31 cellular contexts compared by ENCODE assay signal in genomic region chr13:57653229-57653994, GRCh38. TPM values are rescaled to one million over a fixed set of nuclear protein-coding genes. Genes with fewer than 3 reads are reported as not detected.
"Had no signal": no experiment of that assay in that cellular context is flagged by ENCODE, and none has a peak within 500 bp of the region (broad histone marks: within the 10 kb centered on the region; RNA-seq: fewer than 3 reads in every experiment).

No MANE protein-coding gene starts in this region.

- H3K4me3 ChIP-seq: K562, Peyer's patch had no signal

- H3K4me1 ChIP-seq: Peyer's patch had no signal

- FAIRE-seq: bronchial epithelial cell, K562, TTC549 had no signal

- DNase-seq: activated CD4-positive, alpha-beta T cell treated with anti-CD3 and anti-CD28 coated beads for 36 hours; activated CD4-positive, alpha-beta T cell treated with anti-CD3 and anti-CD28 coated beads, Interleukin-2, amount 10 ng/mL, durations not matched to agents 7 days and 5 days; activated CD4-positive, alpha-beta T cell treated with anti-CD3 and anti-CD28 coated beads, Interleukin-2, amount 50 U/mL, for 48 hours; activated CD8-positive, alpha-beta memory T cell treated with anti-CD3 and anti-CD28 coated beads, Interleukin-2, amount 10 ng/mL, durations not matched to agents 7 days and 5 days; activated CD8-positive, alpha-beta memory T cell treated with anti-CD3 and anti-CD28 coated beads, Interleukin-2, amount 50 U/mL, for 48 hours; activated effector memory CD4-positive, alpha-beta T cell treated with Interleukin-2 at 50 U/mL for 16 hours; activated naive CD4-positive, alpha-beta T cell treated with anti-CD3 and anti-CD28 coated beads, Interleukin-2, amount 10 ng/mL, durations not matched to agents 7 days and 5 days; activated naive CD8-positive, alpha-beta T cell treated with anti-CD3 and anti-CD28 coated beads, Interleukin-2, amount 50 U/mL, for 24 hours; activated T-cell treated with anti-CD3 and anti-CD28 coated beads, Interleukin-2, amount 50 U/mL, for 48 hours; anterior cingulate cortex; caudate nucleus; NCI-H1092 treated with DMSO at 0.1 percent for 48 hours; NCI-H1417 treated with DMSO at 0.1 percent for 48 hours; NCI-H187 treated with DMSO at 0.1 percent for 48 hours; NCI-H2081; NCI-H345; NCI-H524 treated with DMSO at 0.1 percent for 48 hours; PC-3; Peyer's patch; SIG-M5; T1000 had no signal

- ATAC-seq: activated CD4-positive, alpha-beta T cell treated with anti-CD3 and anti-CD28 coated beads for 36 hours; activated CD4-positive, CD25-positive, alpha-beta regulatory T cell treated with anti-CD3 and anti-CD28 coated beads, Interleukin-2, amount 50 U/mL, for 24 hours; activated CD8-positive, alpha-beta memory T cell treated with anti-CD3 and anti-CD28 coated beads, Interleukin-2, amount 10 ng/mL, durations not matched to agents 7 days and 5 days; activated naive CD8-positive, alpha-beta T cell treated with anti-CD3 and anti-CD28 coated beads, Interleukin-2, amount 50 U/mL, for 24 hours; K562; PC-3; Right ventricle myocardium inferior; SK-N-SH treated with all-trans-retinoic acid at 6 μM for 48 hours; WTC11 had no signal

- H3K27ac ChIP-seq: Peyer's patch, RWPE1 had no signal

- H3K9me3 ChIP-seq: Peyer's patch had no signal

- H3K36me3 ChIP-seq: Peyer's patch had no signal

- H3K27me3 ChIP-seq: Peyer's patch had no signal

RNA-seq across cellular contexts. Expression of gene PCDH17, which starts 21.9 kb away (rescaled TPM):
- total RNA-seq: activated CD4-positive, alpha-beta T cell treated with anti-CD3 and anti-CD28 coated beads for 36 hours; activated CD4-positive, alpha-beta T cell treated with anti-CD3 and anti-CD28 coated beads, Interleukin-2, amount 10 ng/mL, durations not matched to agents 7 days and 5 days; activated CD8-positive, alpha-beta memory T cell treated with anti-CD3 and anti-CD28 coated beads, Interleukin-2, amount 10 ng/mL, durations not matched to agents 7 days and 5 days; K562; T-helper 1 cell treated with Interleukin-12 subunit alpha and Interleukin-12 subunit beta and Interleukin-4 antibody, amounts not matched to agents 30 ng/mL and 1 ng/mL, for 36 hours; T-helper 2 cell treated with Interferon-gamma antibody and Interleukin-4, amounts not matched to agents 100 ng/mL and 5 ng/mL, for 36 hours had no signal
- polyA plus RNA-seq: K562 had no signal
